9 cellular contexts compared by ENCODE assay signal in the genomic region with DNA sequence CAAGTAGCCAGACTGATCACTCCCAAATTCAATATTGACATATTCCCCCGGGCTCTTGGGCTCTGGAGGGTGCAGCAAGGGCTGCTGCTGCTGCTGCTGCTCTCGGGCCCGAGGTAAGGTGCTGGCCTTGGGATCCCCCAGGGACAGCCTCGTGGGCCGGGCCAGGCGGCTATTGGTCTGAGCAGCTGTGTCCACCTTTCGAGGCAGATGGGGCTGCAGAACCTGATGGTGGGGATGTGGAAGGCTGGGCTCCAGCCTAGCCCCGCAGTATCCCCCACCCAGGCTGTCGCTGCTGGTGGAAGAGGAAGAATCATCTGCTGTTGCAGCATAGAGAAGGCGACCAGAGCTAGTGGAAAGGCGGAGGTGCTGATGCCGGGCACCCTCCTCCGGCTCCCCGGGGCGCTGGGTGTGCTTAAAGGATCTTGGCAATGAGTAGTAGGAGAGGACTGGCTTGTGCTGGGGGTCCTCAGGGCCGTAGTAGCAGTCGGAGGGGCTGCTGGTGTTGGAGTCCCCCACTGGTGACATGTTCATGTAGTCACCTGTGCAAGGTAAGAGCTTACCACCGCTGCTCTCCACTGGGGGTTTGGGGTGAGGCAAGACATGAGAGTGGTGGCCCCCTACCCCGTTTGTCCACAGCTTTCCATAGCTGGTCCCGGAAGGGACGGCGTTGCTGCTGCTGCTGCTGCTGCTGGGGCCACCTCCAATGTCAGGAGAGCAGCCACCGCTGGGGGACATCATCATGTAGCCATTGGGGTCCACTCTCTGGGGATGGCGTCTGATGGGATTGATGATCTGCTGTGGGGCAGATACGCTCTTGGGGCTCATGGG. TPM values are rescaled to one million over a fixed set of nuclear protein-coding genes. Genes with fewer than 3 reads are reported as not detected.
DNase-seq lines count a peak whose midpoint lies in the region; ATAC-seq, FAIRE-seq and TF ChIP-seq lines count a peak whose summit lies in the region.
"Had no signal": no experiment of that assay in that cellular context is flagged by ENCODE, and none has a peak within 500 bp of the region (broad histone marks: within the 10 kb centered on the region; RNA-seq: fewer than 3 reads in every experiment).

No MANE protein-coding gene starts in this region.

- no peak for ATAC-seq in GM21423 (IDR thresholded peaks at IDR 0.05; ENCODE audit: unreplicated experiment)
- ATAC-seq in GM18907 (IDR thresholded peaks at IDR 0.05; ENCODE audit: unreplicated experiment), result no peak

- peak overlapping the region; percentile 54 for H3K4me3 Mint-ChIP-seq in activated naive CD8-positive, alpha-beta T cell
- no peak overlapping the region for H3K4me3 Mint-ChIP-seq in activated naive CD8-positive, alpha-beta T cell treated with anti-CD3 and anti-CD28 coated beads for 36 hours

- peaks cover 10% of the 10 kb centered on the region for H3K36me3 ChIP-seq in muscle layer of colon (ENCODE audit: insufficient read depth, low read length)
- no peaks in the 10 kb centered on the region for H3K36me3 ChIP-seq in vagina

- no peaks in the 10 kb centered on the region for H3K27me3 Mint-ChIP-seq in activated naive CD8-positive, alpha-beta T cell
- no peaks in the 10 kb centered on the region for H3K27me3 Mint-ChIP-seq in activated naive CD8-positive, alpha-beta T cell treated with anti-CD3 and anti-CD28 coated beads for 36 hours

- H3K9me3 Mint-ChIP-seq in activated naive CD8-positive, alpha-beta T cell (ENCODE audit: low read depth), result no peaks in the 10 kb centered on the region
- H3K9me3 Mint-ChIP-seq in activated naive CD8-positive, alpha-beta T cell treated with anti-CD3 and anti-CD28 coated beads for 36 hours, result no peaks in the 10 kb centered on the region

- H3K9me3 ChIP-seq in muscle layer of colon (ENCODE audit: low read length) (no peaks in the 10 kb centered on the region), vagina (no peaks in the 10 kb centered on the region)

- H3K4me1 ChIP-seq in muscle layer of colon (ENCODE audit: insufficient read depth, low read length) (peaks cover 33% of the 10 kb centered on the region), vagina (peaks cover 53% of the 10 kb centered on the region)

- no peak for FAIRE-seq in urothelium cell line (lab: Jason Lieb, UNC)

- H3K27ac ChIP-seq in dorsolateral prefrontal cortex (peak overlapping the region in 37 of 59 donors; percentile 4 to 84 (median 59)), muscle layer of colon (ENCODE audit: low read depth, low read length) (peak overlapping the region; percentile 88), vagina (peak overlapping the region; percentile 95)

- no peak overlapping the region for H3K27ac Mint-ChIP-seq in activated naive CD8-positive, alpha-beta T cell
- no peak overlapping the region for H3K27ac Mint-ChIP-seq in activated naive CD8-positive, alpha-beta T cell treated with anti-CD3 and anti-CD28 coated beads for 36 hours

- H3K4me1 Mint-ChIP-seq in activated naive CD8-positive, alpha-beta T cell (ENCODE audit: low read depth), result peaks cover 47% of the 10 kb centered on the region
- H3K4me1 Mint-ChIP-seq in activated naive CD8-positive, alpha-beta T cell treated with anti-CD3 and anti-CD28 coated beads for 36 hours, result peaks cover 49% of the 10 kb centered on the region

- no peak for DNase-seq in activated naive CD8-positive, alpha-beta T cell treated with anti-CD3 and anti-CD28 coated beads for 36 hours
- DNase-seq in dorsolateral prefrontal cortex, result no peak
- DNase-seq in vagina (ENCODE audit: extremely low spot score in 2 of 2), result no peak
- DNase-seq in urothelium cell line (ENCODE audit: low spot score), result no peak
- DNase-seq: RPMI8226 had no signal

- H3K27me3 ChIP-seq in dorsolateral prefrontal cortex (no peaks in the 10 kb centered on the region), muscle layer of colon (ENCODE audit: control insufficient read depth in 1 of 2, insufficient read depth in 2 of 2, low read length in 2 of 2) (no peaks in the 10 kb centered on the region), vagina (no peaks in the 10 kb centered on the region)

- H3K4me3 ChIP-seq in dorsolateral prefrontal cortex (peak overlapping the region in 50 of 59 donors; percentile 5 to 89 (median 76)), muscle layer of colon (ENCODE audit: low read depth in 1 of 2, low read length in 2 of 2) (peak overlapping the region; percentile 83 to 96), vagina (peak overlapping the region; percentile 61 to 85)

- TF ChIP-seq POLR2A in vagina (IDR thresholded peaks at IDR 0.05), result no peak

- peaks cover 2% of the 10 kb centered on the region for H3K36me3 Mint-ChIP-seq in activated naive CD8-positive, alpha-beta T cell
- peaks cover 10% of the 10 kb centered on the region for H3K36me3 Mint-ChIP-seq in activated naive CD8-positive, alpha-beta T cell treated with anti-CD3 and anti-CD28 coated beads for 36 hours

- H3K9ac ChIP-seq in muscle layer of colon (ENCODE audit: low read length), result peak overlapping the region; percentile 71

- TF ChIP-seq CTCF in dorsolateral prefrontal cortex (IDR thresholded peaks at IDR 0.05 in 54 of 56, conservative IDR thresholded peaks at IDR 0.05 in 2 of 56; ENCODE audit: low read depth in 1 of 56, partially characterized antibody in 56 of 56) (no peak), vagina (IDR thresholded peaks at IDR 0.05) (no peak)

- intact Hi-C loops in dorsolateral prefrontal cortex (cut with DNase I) (loop anchor here (5.0 to 10.0 kb wide), 5 partner anchors 581 to 1124 kb away; no protein-coding TSS in a partner anchor), vagina (cut with DNase I) (loop anchor here (10.0 kb wide), 3 partner anchors 51 to 901 kb away; no protein-coding TSS in a partner anchor)

RNA-seq across cellular contexts. Expression of gene IRS1, which starts 3.4 kb away (rescaled TPM):
- total RNA-seq in activated naive CD8-positive, alpha-beta T cell treated with anti-CD3 and anti-CD28 coated beads for 36 hours, result 1 to 10 TPM; 4.4 to 5.1 TPM
- total RNA-seq in dorsolateral prefrontal cortex (10 to 100 TPM in 110 of 120 experiments, 1 to 10 TPM in 10; 6.8 to 23.0 (median 14.4) TPM), vagina (16.9 TPM)

RNA-seq across cellular contexts. Expression of gene RHBDD1, which starts 39.6 kb away (rescaled TPM):
- 10 to 100 TPM; 29.1 to 35.0 TPM for total RNA-seq in activated naive CD8-positive, alpha-beta T cell treated with anti-CD3 and anti-CD28 coated beads for 36 hours
- total RNA-seq in dorsolateral prefrontal cortex, result 10 to 100 TPM; 36.7 to 99.9 (median 61.0) TPM
- 27.3 TPM for total RNA-seq in vagina
